ENCODE assay signal across 2 cellular contexts in genomic region chr2:20092226-20092900, GRCh38.
TF ChIP-seq lines count a peak whose summit lies in the region.

No MANE protein-coding gene starts in this region.

TF ChIP-seq in SK-N-SH, 30 proteins besides CTCF, POLR2A, EP300 and RAD21:
- no peak for TF ChIP-seq NFIC (IDR thresholded peaks at IDR 0.05; ENCODE audit: borderline replicate concordance)
- no peak for TF ChIP-seq TEAD4 (IDR thresholded peaks at IDR 0.05; ENCODE audit: borderline replicate concordance, insufficient read depth)
- no peak for TF ChIP-seq REST (IDR thresholded peaks at IDR 0.05; ENCODE audit: low read depth, low read length)
- no peak for TF ChIP-seq EZH2phosphoT487 (IDR thresholded peaks at IDR 0.05; ENCODE audit: borderline replicate concordance, low read depth)
- no peak for TF ChIP-seq RXRA (IDR thresholded peaks at IDR 0.05; ENCODE audit: borderline replicate concordance, low read depth)
- TF ChIP-seq SMC3 (IDR thresholded peaks at IDR 0.05; ENCODE audit: low read depth, low read length) = no peak
- TF ChIP-seq USF1 (IDR thresholded peaks at IDR 0.05; ENCODE audit: borderline replicate concordance, low read depth) = no peak
- no peak for TF ChIP-seq RFX5 (IDR thresholded peaks at IDR 0.05; ENCODE audit: low read length)
- no peak for TF ChIP-seq ZBTB33 (IDR thresholded peaks at IDR 0.05; ENCODE audit: borderline replicate concordance, low read depth)
- no peak for TF ChIP-seq MAX (IDR thresholded peaks at IDR 0.05; ENCODE audit: low read depth)
- TF ChIP-seq ELF1 (IDR thresholded peaks at IDR 0.05) = no peak
- no peak for TF ChIP-seq GABPA (IDR thresholded peaks at IDR 0.05; ENCODE audit: low read depth)
- TF ChIP-seq TAF1 (IDR thresholded peaks at IDR 0.05; ENCODE audit: borderline replicate concordance, low read depth, low read length) = no peak
- TF ChIP-seq FOXM1 (IDR thresholded peaks at IDR 0.05; ENCODE audit: low read depth) = no peak
- TF ChIP-seq JUND (IDR thresholded peaks at IDR 0.05) = no peak
- no peak for TF ChIP-seq USF2 (IDR thresholded peaks at IDR 0.05; ENCODE audit: borderline replicate concordance, low read depth, low read length)
- no peak for TF ChIP-seq NRF1 (IDR thresholded peaks at IDR 0.05; ENCODE audit: low read depth, low read length)
- TF ChIP-seq FOXJ3 (CRISPR knock-in tag; IDR thresholded peaks at IDR 0.05) = no peak
- TF ChIP-seq SIN3A (IDR thresholded peaks at IDR 0.05; ENCODE audit: borderline replicate concordance, low read depth, low read length) = no peak

TF ChIP-seq in SK-N-SH treated with all-trans-retinoic acid at 6 μM for 48 hours, 23 proteins besides CTCF, POLR2A, EP300 and RAD21 (continued from another document):
- TF ChIP-seq ESRRG (CRISPR knock-in tag; IDR thresholded peaks at IDR 0.05) (no peak), ZNF8 (CRISPR knock-in tag; IDR thresholded peaks at IDR 0.05) (no peak), TCF4 (CRISPR knock-in tag; IDR thresholded peaks at IDR 0.05; ENCODE audit: borderline replicate concordance) (no peak)
